Comparison of ENCODE assay signal across 20 cellular contexts in genomic region chr16:47473794-47474193, GRCh38.
"Had no signal": no experiment of that assay in that cellular context is flagged by ENCODE, and none has a peak within 500 bp of the region (broad histone marks: within the 10 kb centered on the region; RNA-seq: fewer than 3 reads in every experiment).

No MANE protein-coding gene starts in this region.

- H3K36me3 ChIP-seq: esophagus muscularis mucosa, sigmoid colon, suprapubic skin, thyroid gland had no signal

- H3K4me3 ChIP-seq: coronary artery, esophagus muscularis mucosa, lung, sigmoid colon, skin epidermis, suprapubic skin, thyroid gland had no signal

- H3K27me3 Mint-ChIP-seq: naive B cell, type B pancreatic cell had no signal

- H3K27ac Mint-ChIP-seq: immature natural killer cell, nephron, type B pancreatic cell had no signal

- H3K9me3 Mint-ChIP-seq: immature natural killer cell, naive B cell, nephron, type B pancreatic cell had no signal

- H3K27me3 ChIP-seq: esophagus muscularis mucosa, sigmoid colon, suprapubic skin, thyroid gland had no signal

- DNase-seq: effector CD8-positive, alpha-beta T cell; immature natural killer cell; left colon; left ventricle myocardium superior; mesendoderm; naive B cell; sigmoid colon; stimulated activated CD4-positive, alpha-beta T cell treated with anti-CD3 and anti-CD28 coated beads, Interleukin-12 subunit alpha, Interleukin-12 subunit beta, amount 100 ng/mL, for 4 hours; stimulated activated CD4-positive, alpha-beta T cell treated with anti-CD3 and anti-CD28 coated beads, Interleukin-2, amount 100 ng/mL, for 48 hours; stimulated activated naive CD8-positive, alpha-beta T cell treated with anti-CD3 and anti-CD28 coated beads, Interleukin-15, Interleukin-2, amounts not matched to agents 100 U/mL and 50 U/mL, for 24 hours; thyroid gland had no signal

- H3K4me3 Mint-ChIP-seq: immature natural killer cell, naive B cell, nephron, type B pancreatic cell had no signal

- H3K27ac ChIP-seq: coronary artery, epithelial cell of prostate, esophagus muscularis mucosa, sigmoid colon, skin epidermis, suprapubic skin, thyroid gland had no signal

- ATAC-seq: left colon; left ventricle myocardium superior; stimulated activated naive CD8-positive, alpha-beta T cell treated with anti-CD3 and anti-CD28 coated beads, Interleukin-15, Interleukin-2, amounts not matched to agents 100 U/mL and 50 U/mL, for 24 hours had no signal

- H3K9me3 ChIP-seq: esophagus muscularis mucosa, sigmoid colon, suprapubic skin, thyroid gland had no signal

- FAIRE-seq: urothelium cell line had no signal
